Comparison of ENCODE assay signal across 1 cellular context in the genomic region with DNA sequence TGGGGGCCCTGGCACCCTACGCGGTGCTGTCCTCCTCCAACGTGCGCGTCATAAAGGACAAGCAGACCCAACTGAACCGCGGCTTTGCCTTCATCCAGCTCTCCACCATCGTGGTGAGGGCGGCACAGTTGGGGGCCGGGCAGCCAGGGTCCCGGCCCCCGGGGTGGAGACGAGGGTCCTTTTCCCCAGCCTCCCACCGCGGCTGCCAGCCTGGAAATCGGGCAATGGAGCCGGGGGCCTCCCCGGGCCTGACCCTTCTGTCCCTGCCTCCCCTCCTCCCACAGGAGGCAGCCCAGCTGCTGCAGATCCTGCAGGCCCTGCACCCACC.
TF ChIP-seq lines count a peak whose summit lies in the region.

No MANE protein-coding gene starts in this region.

TF ChIP-seq in K562, 482 proteins besides CTCF, POLR2A, EP300 and RAD21:
- no peak for TF ChIP-seq E4F1 (CRISPR knock-in tag; IDR thresholded peaks at IDR 0.05; ENCODE audit: borderline replicate concordance)
- peak; percentile 54 for TF ChIP-seq POLR2G (IDR thresholded peaks at IDR 0.05; ENCODE audit: low read depth, low read length)
- TF ChIP-seq ZFPM2 (CRISPR knock-in tag; IDR thresholded peaks at IDR 0.05) = no peak
